In genomic region chr7:33129806-33130153, GRCh38 we compare ENCODE assay signal across 8 cellular contexts. TPM values are rescaled to one million over a fixed set of nuclear protein-coding genes. Genes with fewer than 3 reads are reported as not detected.
DNase-seq lines count a peak whose midpoint lies in the region; ATAC-seq and TF ChIP-seq lines count a peak whose summit lies in the region.

No MANE protein-coding gene starts in this region.

- BruUV-seq in mammary epithelial cell (replicated peaks; lab: Mats Ljungman, UMichigan) = TSS peak; percentile 14

- TF ChIP-seq CTCF in mammary epithelial cell (conservative IDR thresholded peaks at IDR 0.05 in 1 of 2, IDR thresholded peaks at IDR 0.05 in 1 of 2; ENCODE audit: extremely low read depth in 1 of 2, insufficient read depth in 1 of 2, low read depth in 1 of 2, low read length in 2 of 2) = no peak
- no peak for TF ChIP-seq CTCF in lower lobe of right lung (IDR thresholded peaks at IDR 0.05)
- TF ChIP-seq CTCF in upper lobe of left lung (IDR thresholded peaks at IDR 0.05) = no peak

- in situ Hi-C loops in KBM-7 (cut with MboI; ENCODE audit: low pct_unique_long_range_greater_than_20kb, low sequenced_read_pairs) (no loop called here), mammary epithelial cell (cut with MboI; ENCODE audit: low sequenced_read_pairs in 2 of 2) (no loop called here)

- WGBS in mammary epithelial cell (ENCODE audit: low coverage, missing lambda C conversion rate) = 9% methylated on average over 7 of the region's 11 CpGs
- 0% methylated on average over 9 to 11 of the region's 11 CpGs for WGBS in upper lobe of left lung, 2 donors

- H3K27ac ChIP-seq in mammary epithelial cell (ENCODE audit: insufficient read depth, low read depth, low read length) (no peak overlapping the region), lower lobe of right lung (peak overlapping the region; percentile 76), upper lobe of left lung (peak overlapping the region in 3 of 4 donors; percentile 76 to 87 (median 86))

- H3K9me3 ChIP-seq in mammary epithelial cell (replicated peaks; ENCODE audit: insufficient read depth, low read length) (no peaks in the 10 kb centered on the region), lower lobe of right lung (no peaks in the 10 kb centered on the region), upper lobe of left lung (no peaks in the 10 kb centered on the region)

- H3K4me1 ChIP-seq in mammary epithelial cell (ENCODE audit: insufficient read depth, low read length) (peaks cover 5% of the 10 kb centered on the region), lower lobe of right lung (peaks cover 10% of the 10 kb centered on the region), upper lobe of left lung (peaks cover 6 to 18% (median 9%) of the 10 kb centered on the region in 4 donors)

- dilution Hi-C loops in mammary epithelial cell (cut with HindIII; ENCODE audit: low sequenced_read_pairs) = no loop called here

- CTCF ChIA-PET in mammary epithelial cell (lab: Charles Lee; ENCODE audit: low non-redundant PET) = no interaction called here

- H3K4me3 ChIP-seq in mammary epithelial cell (replicated peaks in 1 of 3; ENCODE audit: insufficient read depth in 1 of 3, low read depth in 2 of 3, low read length in 3 of 3) = peak overlapping the region; percentile 56 to 84 (median 80)
- H3K4me3 ChIP-seq in lower lobe of right lung = peak overlapping the region; percentile 77
- peak overlapping the region; percentile 66 to 88 (median 83) for H3K4me3 ChIP-seq in upper lobe of left lung

- ATAC-seq in lower lobe of right lung = peak; percentile 1 to 9
- ATAC-seq in upper lobe of left lung (ENCODE audit: low FRiP score in 2 of 2) = peak; percentile 9 to 18

- H4K20me1 ChIP-seq in mammary epithelial cell (ENCODE audit: insufficient read depth, low read length) = no peaks in the 10 kb centered on the region

- H3K79me2 ChIP-seq in mammary epithelial cell (ENCODE audit: insufficient read depth, low read length) = peaks cover 3% of the 10 kb centered on the region

- H3K9ac ChIP-seq in mammary epithelial cell (ENCODE audit: insufficient read depth, low read length) = no peak overlapping the region

- TF ChIP-seq POLR2A in upper lobe of left lung (IDR thresholded peaks at IDR 0.05) = no peak

- no peaks in the 10 kb centered on the region for H3K36me3 ChIP-seq in mammary epithelial cell (ENCODE audit: insufficient read depth, low read length)
- H3K36me3 ChIP-seq in lower lobe of right lung = no peaks in the 10 kb centered on the region
- no peaks in the 10 kb centered on the region for H3K36me3 ChIP-seq in upper lobe of left lung

- intact Hi-C loops in mammary epithelial cell (cut with micrococcal nuclease) (loop anchor here (1.0 kb wide), 1 partner anchor 20 kb away; the partner anchor contains the start of gene RP9), lower lobe of right lung (cut with DNase I) (no loop called here)

- peak overlapping the region; percentile 82 for H3K4me2 ChIP-seq in mammary epithelial cell (ENCODE audit: insufficient read depth, low read depth, low read length)

- H3K27me3 ChIP-seq in mammary epithelial cell (ENCODE audit: insufficient read depth, low read length) (no peaks in the 10 kb centered on the region), lower lobe of right lung (ENCODE audit: low read depth) (no peaks in the 10 kb centered on the region), upper lobe of left lung (no peaks in the 10 kb centered on the region)

- peak overlapping the region; percentile 99 for H2AFZ ChIP-seq in mammary epithelial cell (ENCODE audit: low read depth, low read length)

- no peak for TF ChIP-seq EP300 in upper lobe of left lung (IDR thresholded peaks at IDR 0.05)

- DNase-seq in COLO668 (lab: John Stamatoyannopoulos, UW; ENCODE audit: unreplicated experiment) (peak; percentile 41), KBM-7 (peak; percentile 5), mammary epithelial cell (no peak), lower lobe of right lung (no peak), upper lobe of left lung (no peak), NCI-H446 treated with DMSO at 0.1 percent for 48 hours (lab: John Stamatoyannopoulos, UW) (no peak), putamen (ENCODE audit: low spot score) (no peak), KG1 (lab: John Stamatoyannopoulos, UW) (no peak)

RNA-seq across cellular contexts. Expression of gene BBS9, which starts 0.4 kb away (rescaled TPM):
- 10 to 100 TPM; 11.3 to 17.3 TPM for total RNA-seq in mammary epithelial cell
- 4.8 TPM for polyA plus RNA-seq in mammary epithelial cell
- polyA minus RNA-seq in mammary epithelial cell = 3.9 TPM
- total RNA-seq in lower lobe of right lung = 28.4 TPM
- total RNA-seq in upper lobe of left lung = 10 to 100 TPM; 14.5 to 72.3 (median 20.6) TPM

RNA-seq across cellular contexts. Expression of gene RP9, which starts 20.6 kb away (rescaled TPM):
- total RNA-seq in mammary epithelial cell (10 to 100 TPM in 1 of 2 donors, 1 to 10 TPM in 1; 7.2 to 17.1 TPM), lower lobe of right lung (11.6 TPM), upper lobe of left lung (10 to 100 TPM in 4 of 6 donors, 1 to 10 TPM in 2; 5.9 to 15.7 (median 11.9) TPM)
- polyA plus RNA-seq in mammary epithelial cell = 17.6 TPM
- polyA minus RNA-seq in mammary epithelial cell = 6.9 TPM

Comparison
In these comparisons a context has a peak if more than half of its experiments do, and no peak if none do; other contexts are left out.
1. DNase-seq: peak in COLO668 (single experiment) and KBM-7 (single experiment); none in mammary epithelial cell (single experiment), lower lobe of right lung (single experiment), upper lobe of left lung (0 of 2), NCI-H446 treated with DMSO at 0.1 percent for 48 hours (single experiment), putamen (single experiment) and KG1 (single experiment).
2. Peak in every context shown above with its lines, with median percentiles within 50 percentile points of each other: H3K4me3 ChIP-seq.